Comparison of ENCODE assay signal across 14 cellular contexts in the genomic region with DNA sequence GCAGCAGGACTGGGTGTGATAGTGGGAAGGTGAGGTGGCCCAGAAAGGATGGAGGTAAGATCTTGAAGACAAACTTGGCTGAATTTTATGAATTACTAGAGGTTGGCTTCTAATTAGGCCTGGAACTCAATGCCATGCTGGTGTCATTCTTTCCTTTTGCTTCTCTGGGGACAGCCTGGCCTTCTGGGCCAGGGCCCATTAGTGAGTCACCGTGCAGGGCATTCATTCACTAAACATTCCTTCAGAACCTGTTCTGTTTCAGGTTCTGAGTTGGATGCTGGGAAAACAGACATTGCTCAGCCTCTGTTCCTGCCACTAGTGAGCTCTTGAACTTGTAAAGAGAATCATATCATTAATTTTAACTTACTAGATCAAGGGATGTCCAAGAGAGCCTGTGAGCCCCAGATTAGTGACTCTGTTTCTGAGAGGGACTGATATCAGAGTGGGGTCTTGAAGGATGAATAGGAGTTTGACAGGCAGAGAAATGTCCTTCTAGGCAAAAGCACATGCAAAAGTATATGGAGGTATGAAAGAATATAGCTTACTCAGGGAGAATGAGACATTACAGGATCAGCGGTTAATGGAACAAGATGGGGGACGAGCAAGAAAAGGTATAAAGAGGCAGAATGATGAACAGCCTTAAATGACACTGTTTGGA.
DNase-seq lines count a peak whose midpoint lies in the region; ATAC-seq and TF ChIP-seq lines count a peak whose summit lies in the region.
"Had no signal": no experiment of that assay in that cellular context is flagged by ENCODE, and none has a peak within 500 bp of the region (broad histone marks: within the 10 kb centered on the region; RNA-seq: fewer than 3 reads in every experiment).

No MANE protein-coding gene starts in this region.

- H3K27ac ChIP-seq in RWPE2 (ENCODE audit: poor library complexity, severe bottlenecking) (peak overlapping the region; percentile 14), epithelial cell of prostate (peak overlapping the region; percentile 74)
- H3K27ac ChIP-seq: HL-60 had no signal

- H3K27me3 ChIP-seq in RWPE2 (ENCODE audit: insufficient read depth, poor library complexity, severe bottlenecking), result no peaks in the 10 kb centered on the region

- peaks cover 18% of the 10 kb centered on the region for H3K4me1 ChIP-seq in RWPE2 (ENCODE audit: insufficient read depth, poor library complexity, severe bottlenecking)

- ATAC-seq in RWPE2 (ENCODE audit: low read depth), result peak; percentile 28; the same call in 1 of the 3 replicates
- no peak for ATAC-seq in GM18870 (IDR thresholded peaks at IDR 0.05; ENCODE audit: unreplicated experiment)
- no peak for ATAC-seq in GM19395 (IDR thresholded peaks at IDR 0.05; ENCODE audit: unreplicated experiment)
- no peak for ATAC-seq in HG02571 (IDR thresholded peaks at IDR 0.05; ENCODE audit: unreplicated experiment)
- ATAC-seq: stimulated activated naive CD8-positive, alpha-beta T cell treated with anti-CD3 and anti-CD28 coated beads, Interleukin-15, amount 100 ng/mL, for 72 hours; T-helper 17 cell had no signal

- TF ChIP-seq CTCF in RWPE2 (IDR thresholded peaks at IDR 0.05; ENCODE audit: poor library complexity, severe bottlenecking), result no peak

- H3K9me3 ChIP-seq in RWPE2 (ENCODE audit: severe bottlenecking), result no peaks in the 10 kb centered on the region

- peak; percentile 57 for DNase-seq in EL
- DNase-seq in RWPE2 (ENCODE audit: low spot score), result no peak
- DNase-seq in epithelial cell of prostate (ENCODE audit: low read depth, low spot score), result peak; percentile 29
- peak; percentile 49 for DNase-seq in renal cortical epithelial cell (ENCODE audit: low read depth)
- DNase-seq in activated CD4-positive, alpha-beta T cell treated with anti-CD3 and anti-CD28 coated beads for 48 hours, result no peak
- DNase-seq: activated gamma-delta T cell treated with Interleukin-2 at 50 U/mL for 16 hours; CD4-positive, CD25-positive, alpha-beta regulatory T cell; NCI-H2171 treated with DMSO at 0.1 percent for 48 hours; stimulated activated naive CD8-positive, alpha-beta T cell treated with anti-CD3 and anti-CD28 coated beads, Interleukin-15, amount 100 ng/mL, for 72 hours; T-helper 17 cell had no signal

- H3K4me3 ChIP-seq in RWPE2 (ENCODE audit: severe bottlenecking), result no peak overlapping the region

- H3K36me3 ChIP-seq in RWPE2 (ENCODE audit: low read depth), result no peaks in the 10 kb centered on the region

Comparison
In these comparisons a context has a peak if more than half of its experiments do, and no peak if none do; other contexts are left out.
1. DNase-seq: peak in EL (single experiment), epithelial cell of prostate (single experiment) and renal cortical epithelial cell (single experiment); none in RWPE2 (single experiment) and activated CD4-positive, alpha-beta T cell treated with anti-CD3 and anti-CD28 coated beads for 48 hours (single experiment).